ENCODE assay signal across 36 cellular contexts in the genomic region with DNA sequence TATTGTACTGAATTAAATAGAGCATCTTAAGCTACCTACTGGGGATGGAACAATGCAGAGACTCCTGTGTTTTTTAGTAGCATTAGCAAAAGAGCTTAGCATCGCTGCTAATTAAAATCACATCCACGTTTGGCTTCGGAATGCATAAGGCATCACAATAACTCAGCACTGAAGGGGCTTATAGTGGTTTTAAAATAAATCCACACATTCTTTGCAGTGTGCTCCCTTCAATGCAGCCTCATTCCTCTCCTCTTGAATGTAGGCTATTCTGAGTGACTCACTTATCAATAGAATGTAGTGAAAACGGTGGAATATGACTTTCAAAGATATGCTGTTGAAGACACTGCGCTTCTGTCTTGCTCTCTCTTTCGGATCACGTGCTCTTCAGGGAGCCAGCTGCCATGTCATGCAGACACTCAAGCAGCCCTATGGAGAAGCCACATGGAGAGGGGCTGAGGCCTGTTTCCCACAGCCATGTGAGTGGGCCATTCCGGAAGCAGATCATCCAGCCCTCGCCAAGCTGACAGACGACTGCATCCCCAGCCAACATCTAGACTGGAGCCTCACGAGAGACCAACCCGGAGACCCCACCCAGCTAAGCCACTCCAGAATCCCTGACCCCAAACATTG.
"Had no signal": no experiment of that assay in that cellular context is flagged by ENCODE, and none has a peak within 500 bp of the region (broad histone marks: within the 10 kb centered on the region; RNA-seq: fewer than 3 reads in every experiment).

No MANE protein-coding gene starts in this region.

- H3K4me3 ChIP-seq: cardiac muscle cell, MG63, Peyer's patch, SJSA1 had no signal

- H3K9me3 ChIP-seq: MG63, Peyer's patch, SJSA1 had no signal

- ATAC-seq: activated CD8-positive, alpha-beta memory T cell treated with anti-CD3 and anti-CD28 coated beads, Interleukin-2, amount 10 ng/mL, durations not matched to agents 7 days and 5 days; activated T-cell treated with anti-CD3 and anti-CD28 coated beads, Interleukin-2, amount 50 U/mL, for 72 hours; activated T-helper 17 cell treated with anti-CD3 and anti-CD28 coated beads, Interleukin-2, amount 50 U/mL, for 72 hours; PC-3 had no signal

- H3K27me3 ChIP-seq: cardiac muscle cell, Peyer's patch had no signal

- H3K27ac ChIP-seq: cardiac muscle cell, Peyer's patch, SJSA1, WERI-Rb-1 had no signal

- H3K4me1 Mint-ChIP-seq: activated CD4-positive, alpha-beta T cell treated with anti-CD3 and anti-CD28 coated beads, Interleukin-2, amount 10 ng/mL, durations not matched to agents 24 days and 14 days; activated CD8-positive, alpha-beta memory T cell treated with anti-CD3 and anti-CD28 coated beads, Interleukin-2, amount 10 ng/mL, durations not matched to agents 7 days and 5 days; central memory CD8-positive, alpha-beta T cell had no signal

- H3K9me3 Mint-ChIP-seq: activated CD4-positive, alpha-beta T cell treated with anti-CD3 and anti-CD28 coated beads, Interleukin-2, amount 10 ng/mL, durations not matched to agents 24 days and 14 days; activated naive CD8-positive, alpha-beta T cell treated with anti-CD3 and anti-CD28 coated beads for 36 hours; activated T-cell treated with anti-CD3 and anti-CD28 coated beads, Interleukin-2, amount 50 U/mL, for 72 hours; activated T-helper 17 cell treated with anti-CD3 and anti-CD28 coated beads, Interleukin-2, amount 50 U/mL, for 72 hours; central memory CD8-positive, alpha-beta T cell had no signal

- H3K36me3 ChIP-seq: cardiac muscle cell, MG63, Peyer's patch, SJSA1, WERI-Rb-1 had no signal

- H3K27ac Mint-ChIP-seq: activated CD4-positive, alpha-beta T cell treated with anti-CD3 and anti-CD28 coated beads, Interleukin-2, amount 10 ng/mL, durations not matched to agents 24 days and 14 days; activated CD8-positive, alpha-beta memory T cell treated with anti-CD3 and anti-CD28 coated beads, Interleukin-2, amount 10 ng/mL, durations not matched to agents 7 days and 5 days; activated naive CD8-positive, alpha-beta T cell treated with anti-CD3 and anti-CD28 coated beads for 36 hours; activated T-cell treated with anti-CD3 and anti-CD28 coated beads, Interleukin-2, amount 50 U/mL, for 72 hours; activated T-helper 17 cell treated with anti-CD3 and anti-CD28 coated beads, Interleukin-2, amount 50 U/mL, for 72 hours had no signal

- H3K36me3 Mint-ChIP-seq: activated CD8-positive, alpha-beta memory T cell treated with anti-CD3 and anti-CD28 coated beads, Interleukin-2, amount 10 ng/mL, durations not matched to agents 7 days and 5 days; activated naive CD8-positive, alpha-beta T cell treated with anti-CD3 and anti-CD28 coated beads for 36 hours had no signal

- DNase-seq: activated CD4-positive, alpha-beta T cell treated with anti-CD3 and anti-CD28 coated beads, Interleukin-2, amount 10 ng/mL, durations not matched to agents 24 days and 14 days; activated CD4-positive, alpha-beta T cell treated with anti-CD3 and anti-CD28 coated beads, Interleukin-2, amount 50 U/mL, for 4 hours; activated CD4-positive, CD25-positive, alpha-beta regulatory T cell; activated CD8-positive, alpha-beta memory T cell treated with anti-CD3 and anti-CD28 coated beads for 24 hours; activated CD8-positive, alpha-beta memory T cell treated with anti-CD3 and anti-CD28 coated beads, Interleukin-2, amount 10 ng/mL, durations not matched to agents 7 days and 5 days; activated CD8-positive, alpha-beta memory T cell treated with anti-CD3 and anti-CD28 coated beads, Interleukin-2, amount 50 U/mL, for 48 hours; activated effector memory CD4-positive, alpha-beta T cell treated with anti-CD3 and anti-CD28 coated beads, Interleukin-2, amount 50 U/mL, for 16 hours; activated naive CD4-positive, alpha-beta T cell; activated naive CD4-positive, alpha-beta T cell treated with anti-CD3 and anti-CD28 coated beads, Interleukin-2, amount 50 U/mL, for 16 hours; activated naive CD8-positive, alpha-beta T cell treated with anti-CD3 and anti-CD28 coated beads for 36 hours; activated T-cell treated with anti-CD3 and anti-CD28 coated beads, Interleukin-2, amount 50 U/mL, for 72 hours; amniotic stem cell; aorta; Kasumi-1; KG1; MG63; NCI-H1048; NCI-H1417; NCI-H146; NCI-H187; NCI-H2029 treated with DMSO at 0.1 percent for 48 hours; NCI-H2171 treated with DMSO at 0.1 percent for 48 hours; NCI-H2227 treated with DMSO at 0.1 percent for 48 hours; NCI-H446 treated with DMSO at 0.1 percent for 48 hours; NCI-H69; NK-92 treated with Interleukin-12 subunit alpha and Interleukin-12 subunit beta, amount 100 ng/mL, for 24 hours; PC-3; Peyer's patch; RPMI8226; SHP77 treated with DMSO at 0.1 percent for 48 hours; T1000; WERI-Rb-1 had no signal

- H3K4me3 Mint-ChIP-seq: activated CD4-positive, alpha-beta T cell treated with anti-CD3 and anti-CD28 coated beads, Interleukin-2, amount 10 ng/mL, durations not matched to agents 24 days and 14 days; activated CD8-positive, alpha-beta memory T cell treated with anti-CD3 and anti-CD28 coated beads, Interleukin-2, amount 10 ng/mL, durations not matched to agents 7 days and 5 days; activated naive CD8-positive, alpha-beta T cell treated with anti-CD3 and anti-CD28 coated beads for 36 hours; activated T-cell treated with anti-CD3 and anti-CD28 coated beads, Interleukin-2, amount 50 U/mL, for 72 hours; activated T-helper 17 cell treated with anti-CD3 and anti-CD28 coated beads, Interleukin-2, amount 50 U/mL, for 72 hours; central memory CD8-positive, alpha-beta T cell had no signal

- H3K4me1 ChIP-seq: Peyer's patch, SJSA1 had no signal
